Comparison of ENCODE assay signal across 1 cellular context in genomic region chr12:29547844-29548243, GRCh38.
TF ChIP-seq lines count a peak whose summit lies in the region.

No MANE protein-coding gene starts in this region.

TF ChIP-seq in IMR-90, 13 proteins besides CTCF, POLR2A, EP300 and RAD21 (continued from another document):
- TF ChIP-seq ELK1 (IDR thresholded peaks at IDR 0.05; ENCODE audit: borderline replicate concordance, low read depth, low read length) (no peak), RCOR1 (IDR thresholded peaks at IDR 0.05; ENCODE audit: insufficient replicate concordance, low read length) (no peak), RFX5 (IDR thresholded peaks at IDR 0.05; ENCODE audit: low read depth, low read length) (no peak), SMC3 (IDR thresholded peaks at IDR 0.05; ENCODE audit: low read depth, low read length) (no peak), MXI1 (IDR thresholded peaks at IDR 0.05; ENCODE audit: borderline replicate concordance, low read depth, low read length) (no peak), FOS (IDR thresholded peaks at IDR 0.05; ENCODE audit: low read depth, low read length) (no peak)
- TF ChIP-seq, protein P1, sequence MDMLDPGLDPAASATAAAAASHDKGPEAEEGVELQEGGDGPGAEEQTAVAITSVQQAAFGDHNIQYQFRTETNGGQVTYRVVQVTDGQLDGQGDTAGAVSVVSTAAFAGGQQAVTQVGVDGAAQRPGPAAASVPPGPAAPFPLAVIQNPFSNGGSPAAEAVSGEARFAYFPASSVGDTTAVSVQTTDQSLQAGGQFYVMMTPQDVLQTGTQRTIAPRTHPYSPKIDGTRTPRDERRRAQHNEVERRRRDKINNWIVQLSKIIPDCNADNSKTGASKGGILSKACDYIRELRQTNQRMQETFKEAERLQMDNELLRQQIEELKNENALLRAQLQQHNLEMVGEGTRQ (IDR thresholded peaks at IDR 0.05; ENCODE audit: low read depth, low read length), result no peak
